8 cellular contexts compared by ENCODE assay signal in genomic region chr9:32378496-32378895, GRCh38. TPM values are rescaled to one million over a fixed set of nuclear protein-coding genes. Genes with fewer than 3 reads are reported as not detected.
DNase-seq lines count a peak whose midpoint lies in the region; ATAC-seq and TF ChIP-seq lines count a peak whose summit lies in the region.

No MANE protein-coding gene starts in this region.

- intact Hi-C loops in activated T-helper 1 cell treated with anti-CD3 and anti-CD28 coated beads, Interleukin-12 subunit alpha, Interleukin-12 subunit beta, Interleukin-2, Interleukin-4 antibody, amounts not matched to agents 30 ng/mL and 10 ng/mL and 1 ng/mL, durations not matched to agents 14 hours and 24 hours and 36 hours (cut with micrococcal nuclease) = no loop called here

- peak; percentile 81 for ATAC-seq in GM21390 (IDR thresholded peaks at IDR 0.05; ENCODE audit: unreplicated experiment)
- peak; percentile 75 for ATAC-seq in HG03571 (IDR thresholded peaks at IDR 0.05; ENCODE audit: unreplicated experiment)

- peaks cover 23% of the 10 kb centered on the region for H3K27me3 Mint-ChIP-seq in activated T-helper 1 cell treated with anti-CD3 and anti-CD28 coated beads, Interleukin-12 subunit alpha, Interleukin-12 subunit beta, Interleukin-2, Interleukin-4 antibody, amounts not matched to agents 30 ng/mL and 10 ng/mL and 1 ng/mL, durations not matched to agents 14 hours and 24 hours and 36 hours (ENCODE audit: insufficient read depth)
- H3K27me3 Mint-ChIP-seq in progenitor cell of endocrine pancreas = peaks cover 44% of the 10 kb centered on the region

- peak; percentile 79 for TF ChIP-seq CTCF in progenitor cell of endocrine pancreas (IDR thresholded peaks at IDR 0.05; ENCODE audit: unreplicated experiment)

- H3K27ac Mint-ChIP-seq in activated T-helper 1 cell treated with anti-CD3 and anti-CD28 coated beads, Interleukin-12 subunit alpha, Interleukin-12 subunit beta, Interleukin-2, Interleukin-4 antibody, amounts not matched to agents 30 ng/mL and 10 ng/mL and 1 ng/mL, durations not matched to agents 14 hours and 24 hours and 36 hours = peak overlapping the region; percentile 1
- no peak overlapping the region for H3K27ac Mint-ChIP-seq in progenitor cell of endocrine pancreas

- H3K36me3 Mint-ChIP-seq in activated T-helper 1 cell treated with anti-CD3 and anti-CD28 coated beads, Interleukin-12 subunit alpha, Interleukin-12 subunit beta, Interleukin-2, Interleukin-4 antibody, amounts not matched to agents 30 ng/mL and 10 ng/mL and 1 ng/mL, durations not matched to agents 14 hours and 24 hours and 36 hours (ENCODE audit: low read depth) = no peaks in the 10 kb centered on the region
- H3K36me3 Mint-ChIP-seq in progenitor cell of endocrine pancreas (ENCODE audit: insufficient read depth) = no peaks in the 10 kb centered on the region

- DNase-seq in activated CD8-positive, alpha-beta memory T cell treated with anti-CD3 and anti-CD28 coated beads, Interleukin-2, amount 50 U/mL, for 4 hours = peak; percentile 27
- no peak for DNase-seq in activated CD8-positive, alpha-beta memory T cell treated with anti-CD3 and anti-CD28 coated beads, Interleukin-2, amount 50 U/mL, for 48 hours
- DNase-seq in NCI-H69 (lab: John Stamatoyannopoulos, UW) (peak; percentile 81), glomerular visceral epithelial cell (ENCODE audit: extremely low spot score) (peak; percentile 75), progenitor cell of endocrine pancreas (ENCODE audit: low spot score, unreplicated experiment) (no peak)
- DNase-seq in activated T-helper 1 cell treated with anti-CD3 and anti-CD28 coated beads, Interleukin-12 subunit alpha, Interleukin-12 subunit beta, Interleukin-2, Interleukin-4 antibody, amounts not matched to agents 30 ng/mL and 10 ng/mL and 1 ng/mL, durations not matched to agents 14 hours and 24 hours and 36 hours (ENCODE audit: low spot score) = peak; percentile 45

- peak overlapping the region; percentile 16 for H3K4me3 Mint-ChIP-seq in activated T-helper 1 cell treated with anti-CD3 and anti-CD28 coated beads, Interleukin-12 subunit alpha, Interleukin-12 subunit beta, Interleukin-2, Interleukin-4 antibody, amounts not matched to agents 30 ng/mL and 10 ng/mL and 1 ng/mL, durations not matched to agents 14 hours and 24 hours and 36 hours
- H3K4me3 Mint-ChIP-seq in progenitor cell of endocrine pancreas (ENCODE audit: low read depth) = no peak overlapping the region

- H3K4me1 Mint-ChIP-seq in activated T-helper 1 cell treated with anti-CD3 and anti-CD28 coated beads, Interleukin-12 subunit alpha, Interleukin-12 subunit beta, Interleukin-2, Interleukin-4 antibody, amounts not matched to agents 30 ng/mL and 10 ng/mL and 1 ng/mL, durations not matched to agents 14 hours and 24 hours and 36 hours (ENCODE audit: low read depth) = peaks cover 2% of the 10 kb centered on the region
- no peaks in the 10 kb centered on the region for H3K4me1 Mint-ChIP-seq in progenitor cell of endocrine pancreas (ENCODE audit: low read depth)

- no peaks in the 10 kb centered on the region for H3K9me3 Mint-ChIP-seq in activated T-helper 1 cell treated with anti-CD3 and anti-CD28 coated beads, Interleukin-12 subunit alpha, Interleukin-12 subunit beta, Interleukin-2, Interleukin-4 antibody, amounts not matched to agents 30 ng/mL and 10 ng/mL and 1 ng/mL, durations not matched to agents 14 hours and 24 hours and 36 hours
- no peaks in the 10 kb centered on the region for H3K9me3 Mint-ChIP-seq in progenitor cell of endocrine pancreas (ENCODE audit: low read depth)

RNA-seq across cellular contexts. Expression of gene ACO1, which starts 5.9 kb away (rescaled TPM):
- 5.6 and 6.9 TPM in 2 replicates for total RNA-seq in activated T-helper 1 cell treated with anti-CD3 and anti-CD28 coated beads, Interleukin-12 subunit alpha, Interleukin-12 subunit beta, Interleukin-2, Interleukin-4 antibody, amounts not matched to agents 30 ng/mL and 10 ng/mL and 1 ng/mL, durations not matched to agents 14 hours and 24 hours and 36 hours
- total RNA-seq in progenitor cell of endocrine pancreas = 21.7 and 23.4 TPM in 2 replicates

Comparison
In these comparisons a context has a peak if more than half of its experiments do, and no peak if none do; other contexts are left out.
1. DNase-seq: peak in activated CD8-positive, alpha-beta memory T cell treated with anti-CD3 and anti-CD28 coated beads, Interleukin-2, amount 50 U/mL, for 4 hours (single experiment), NCI-H69 (single experiment), activated T-helper 1 cell treated with anti-CD3 and anti-CD28 coated beads, Interleukin-12 subunit alpha, Interleukin-12 subunit beta, Interleukin-2, Interleukin-4 antibody, amounts not matched to agents 30 ng/mL and 10 ng/mL and 1 ng/mL, durations not matched to agents 14 hours and 24 hours and 36 hours (single experiment) and glomerular visceral epithelial cell (single experiment); none in activated CD8-positive, alpha-beta memory T cell treated with anti-CD3 and anti-CD28 coated beads, Interleukin-2, amount 50 U/mL, for 48 hours (single experiment) and progenitor cell of endocrine pancreas (single experiment).